Comparison of ENCODE assay signal across 20 cellular contexts in genomic region chr2:189153608-189154007, GRCh38. TPM values are rescaled to one million over a fixed set of nuclear protein-coding genes. Genes with fewer than 3 reads are reported as not detected.
DNase-seq lines count a peak whose midpoint lies in the region; ATAC-seq and TF ChIP-seq lines count a peak whose summit lies in the region.
"Had no signal": no experiment of that assay in that cellular context is flagged by ENCODE, and none has a peak within 500 bp of the region (broad histone marks: within the 10 kb centered on the region; RNA-seq: fewer than 3 reads in every experiment).

No MANE protein-coding gene starts in this region.

- H3K79me2 ChIP-seq in H9 (ENCODE audit: insufficient read depth, low read length) = no peaks in the 10 kb centered on the region

- H2BK5ac ChIP-seq in IMR-90 (ENCODE audit: low read depth, low read length, poor library complexity, severe bottlenecking) (peak overlapping the region; percentile 79), H9 (ENCODE audit: insufficient read length, low read length) (no peak overlapping the region)

- H2BK15ac ChIP-seq in IMR-90 (ENCODE audit: low read depth, low read length) = no peak overlapping the region
- no peak overlapping the region for H2BK15ac ChIP-seq in H9 (ENCODE audit: low read depth, low read length)

- H3K27me3 ChIP-seq in AG04450 (ENCODE audit: control insufficient read depth, insufficient read depth, low read length) (no peaks in the 10 kb centered on the region), IMR-90 (ENCODE audit: control insufficient read depth, insufficient read depth, low read length) (no peaks in the 10 kb centered on the region), H9 (ENCODE audit: insufficient read depth, low read length) (no peaks in the 10 kb centered on the region)
- H3K27me3 ChIP-seq: cardiac muscle cell, esophagus squamous epithelium, upper lobe of right lung had no signal

- intact Hi-C loops in IMR-90 (cut with micrococcal nuclease) = no loop called here

- H3K4ac ChIP-seq in IMR-90 (ENCODE audit: low read depth, low read length) (no peak overlapping the region), H9 (ENCODE audit: low read depth, low read length) (no peak overlapping the region)

- H3K18ac ChIP-seq in IMR-90 (ENCODE audit: low read depth, low read length) (peak overlapping the region; percentile 57; the same call in 1 of the 2 replicates), H9 (ENCODE audit: insufficient read length, low read depth, low read length) (no peak overlapping the region)

- H3K9me1 ChIP-seq in IMR-90 (ENCODE audit: insufficient read depth, low read length) = peaks cover 15% of the 10 kb centered on the region

- H3K27ac Mint-ChIP-seq in mesothelial cell of epicardium = peak overlapping the region; percentile 50
- H3K27ac Mint-ChIP-seq in H9 = no peak overlapping the region
- H3K27ac Mint-ChIP-seq in activated CD4-positive, alpha-beta T cell treated with anti-CD3 and anti-CD28 coated beads, Interleukin-2, amount 10 ng/mL, durations not matched to agents 7 days and 5 days = no peak overlapping the region
- H3K27ac Mint-ChIP-seq: activated CD8-positive, alpha-beta T cell treated with anti-CD3 and anti-CD28 coated beads, Interleukin-2, amount 10 ng/mL, durations not matched to agents 7 days and 5 days; activated naive CD8-positive, alpha-beta T cell; T-helper 1 cell treated with Interleukin-12 subunit alpha and Interleukin-12 subunit beta and Interleukin-4 antibody, amounts not matched to agents 30 μg/mL and 1 μg/mL, for 36 hours had no signal

- H2AFZ ChIP-seq in IMR-90 (replicated peaks; ENCODE audit: low read length, poor library complexity) = no peak overlapping the region
- H2AFZ ChIP-seq in H9 (ENCODE audit: low read length) = no peak overlapping the region

- H2BK12ac ChIP-seq in H9 (ENCODE audit: insufficient read length, low read depth, low read length) = no peak overlapping the region

- H3T11ph ChIP-seq in H9 (ENCODE audit: low read length) = no peak overlapping the region

- BruUV-seq in IMR-90 (replicated peaks; lab: Mats Ljungman, UMichigan) = no TSS peak

- no peak for TF ChIP-seq RAD21 in IMR-90 (IDR thresholded peaks at IDR 0.05; ENCODE audit: low read length)

- H3K27me3 Mint-ChIP-seq in mesothelial cell of epicardium (ENCODE audit: low read depth) = no peaks in the 10 kb centered on the region
- H3K27me3 Mint-ChIP-seq in H9 (ENCODE audit: low read depth) = no peaks in the 10 kb centered on the region
- H3K27me3 Mint-ChIP-seq in activated CD4-positive, alpha-beta T cell treated with anti-CD3 and anti-CD28 coated beads, Interleukin-2, amount 10 ng/mL, durations not matched to agents 7 days and 5 days = no peaks in the 10 kb centered on the region
- H3K27me3 Mint-ChIP-seq: activated naive CD8-positive, alpha-beta T cell; naive thymus-derived CD8-positive, alpha-beta T cell had no signal

- H4K8ac ChIP-seq in IMR-90 (ENCODE audit: low read depth in 2 of 2, low read length in 2 of 2) = peak overlapping the region in 1 of 2 experiments; percentile 26; a peak in 1 of 4 replicates
- H4K8ac ChIP-seq in H9 (replicated peaks; ENCODE audit: insufficient read length, low read depth, low read length) = no peak overlapping the region

- H3K4me1 Mint-ChIP-seq in mesothelial cell of epicardium (peaks cover 60% of the 10 kb centered on the region), H9 (no peaks in the 10 kb centered on the region)
- no peaks in the 10 kb centered on the region for H3K4me1 Mint-ChIP-seq in activated CD4-positive, alpha-beta T cell treated with anti-CD3 and anti-CD28 coated beads, Interleukin-2, amount 10 ng/mL, durations not matched to agents 7 days and 5 days
- H3K4me1 Mint-ChIP-seq: naive thymus-derived CD8-positive, alpha-beta T cell had no signal

- dilution Hi-C loops in IMR-90 (cut with HindIII; ENCODE audit: low sequenced_read_pairs, unreplicated experiment) = no loop called here

- no peak overlapping the region for H2AK5ac ChIP-seq in IMR-90 (ENCODE audit: low read depth, low read length)
- H2AK5ac ChIP-seq in H9 (ENCODE audit: insufficient read length, low read length) = no peak overlapping the region

- DNase-seq in AG04450 (ENCODE audit: low read depth, low spot score) (peak; percentile 75), IMR-90 (peak; percentile 89), fibroblast of mammary gland (ENCODE audit: low read depth) (peak; percentile 95), mesothelial cell of epicardium (ENCODE audit: low spot score in 2 of 2, unreplicated experiment in 2 of 2) (no peak), hippocampal formation (lab: John Stamatoyannopoulos, UW) (no peak), NCI-H128 (lab: John Stamatoyannopoulos, UW; ENCODE audit: unreplicated experiment) (no peak), H9 (no peak)
- no peak for DNase-seq in activated CD4-positive, alpha-beta T cell treated with anti-CD3 and anti-CD28 coated beads, Interleukin-2, amount 10 ng/mL, durations not matched to agents 7 days and 5 days
- DNase-seq: activated CD8-positive, alpha-beta T cell treated with anti-CD3 and anti-CD28 coated beads, Interleukin-2, amount 10 ng/mL, durations not matched to agents 7 days and 5 days; esophagus squamous epithelium; naive thymus-derived CD8-positive, alpha-beta T cell; NCI-H1694 treated with DMSO at 0.1 percent for 48 hours; NCI-H345; stimulated activated naive CD4-positive, alpha-beta T cell treated with Interleukin-2 at 50 U/mL for 16 hours; upper lobe of right lung had no signal

- H3K14ac ChIP-seq in IMR-90 (replicated peaks; ENCODE audit: low read depth, low read length) (peak overlapping the region; percentile 44; the same call in 1 of the 2 replicates), H9 (ENCODE audit: insufficient read depth, low read length) (no peak overlapping the region)

- H3K4me1 ChIP-seq in IMR-90 (ENCODE audit: control insufficient read depth, insufficient read depth, low read length) (peaks cover 16% of the 10 kb centered on the region), H9 (ENCODE audit: insufficient read depth, low read length) (peaks cover 3% of the 10 kb centered on the region; the same call in 1 of the 2 replicates)
- H3K4me1 ChIP-seq: prostate gland, upper lobe of right lung had no signal

- H3K36me3 ChIP-seq in IMR-90 (ENCODE audit: control insufficient read depth, insufficient read depth, low read length) = peaks cover 4% of the 10 kb centered on the region; the same call in 1 of the 2 replicates
- H3K36me3 ChIP-seq: cardiac muscle cell, esophagus squamous epithelium, prostate gland, upper lobe of right lung had no signal

- peak overlapping the region; percentile 53 for H3K4me2 ChIP-seq in IMR-90 (ENCODE audit: low read depth, low read length)
- no peak overlapping the region for H3K4me2 ChIP-seq in H9 (ENCODE audit: insufficient read depth, insufficient read length, low read length)

- H3K4me3 ChIP-seq in AG04450 (ENCODE audit: low read depth, low read length) (no peak overlapping the region; the same call in 1 of the 2 replicates), IMR-90 (ENCODE audit: insufficient read depth, low read depth, low read length) (no peak overlapping the region), fibroblast of mammary gland (ENCODE audit: control insufficient read depth, low read depth, low read length) (no peak overlapping the region)
- H3K4me3 ChIP-seq: cardiac muscle cell, esophagus squamous epithelium, prostate gland, upper lobe of right lung had no signal

- H3K9me3 Mint-ChIP-seq in mesothelial cell of epicardium (no peaks in the 10 kb centered on the region), H9 (no peaks in the 10 kb centered on the region)
- no peaks in the 10 kb centered on the region for H3K9me3 Mint-ChIP-seq in activated CD4-positive, alpha-beta T cell treated with anti-CD3 and anti-CD28 coated beads, Interleukin-2, amount 10 ng/mL, durations not matched to agents 7 days and 5 days
- H3K9me3 Mint-ChIP-seq: naive thymus-derived CD8-positive, alpha-beta T cell; T-helper 1 cell treated with Interleukin-12 subunit alpha and Interleukin-12 subunit beta and Interleukin-4 antibody, amounts not matched to agents 30 μg/mL and 1 μg/mL, for 36 hours; WTC11 had no signal

- WGBS in IMR-90 (ENCODE audit: extremely low coverage in 2 of 2, insufficient read length in 1 of 2), 2 experiments = 20% methylated on average over 1 of the region's 2 CpGs; no CpG with 5 or more reads in 1 of the 2 experiments
- WGBS in H9 (ENCODE audit: extremely low coverage, insufficient read length, low lambda C conversion rate) = no CpG with 5 or more reads among the region's 2 CpGs

- H3K27ac ChIP-seq in AG04450 (ENCODE audit: low read depth, low read length) (no peak overlapping the region), IMR-90 (ENCODE audit: insufficient read depth, low read length) (peak overlapping the region; percentile 45; the same call in 1 of the 2 replicates), H9 (ENCODE audit: insufficient read length, low read depth, low read length) (no peak overlapping the region)
- H3K27ac ChIP-seq: cardiac muscle cell, esophagus squamous epithelium, prostate gland, upper lobe of right lung had no signal

- H3K79me1 ChIP-seq in IMR-90 (ENCODE audit: low read depth in 1 of 2, low read length in 2 of 2) (peaks cover 3 to 36% of the 10 kb centered on the region in 2 experiments; a peak in 2 of 4 replicates), H9 (ENCODE audit: insufficient read depth, low read depth, low read length, poor library complexity, severe bottlenecking) (no peaks in the 10 kb centered on the region)

- POLR2A ChIA-PET in AG04450 (lab: Yijun Ruan, JAX) = interaction anchor here (1.4 kb wide), 1 partner anchor 10 kb away, joined by 4 read pairs; no protein-coding TSS in a partner anchor
- POLR2A ChIA-PET in IMR-90 (lab: Charles Lee; ENCODE audit: unreplicated experiment) = no interaction called here
- POLR2A ChIA-PET in activated CD4-positive, alpha-beta T cell treated with anti-CD3 and anti-CD28 coated beads, Interleukin-2, amount 10 ng/mL, durations not matched to agents 7 days and 5 days (lab: Charles Lee) = no interaction called here

- TF ChIP-seq CTCF in AG04450 (IDR thresholded peaks at IDR 0.05; ENCODE audit: low read depth, low read length) (no peak), IMR-90 (conservative IDR thresholded peaks at IDR 0.05; ENCODE audit: low read depth, low read length) (no peak), fibroblast of mammary gland (conservative IDR thresholded peaks at IDR 0.05; ENCODE audit: control insufficient read depth, insufficient read depth, low read depth, low read length) (no peak), mesothelial cell of epicardium (IDR thresholded peaks at IDR 0.05; ENCODE audit: unreplicated experiment) (no peak), H9 (conservative IDR thresholded peaks at IDR 0.05) (no peak)

- H3K9ac ChIP-seq in IMR-90 (ENCODE audit: low read depth, low read length) (no peak overlapping the region), H9 (ENCODE audit: extremely low read depth, insufficient read length, low read length) (no peak overlapping the region)

- H3K4me3 Mint-ChIP-seq in mesothelial cell of epicardium (no peak overlapping the region), H9 (no peak overlapping the region)
- no peak overlapping the region for H3K4me3 Mint-ChIP-seq in activated CD4-positive, alpha-beta T cell treated with anti-CD3 and anti-CD28 coated beads, Interleukin-2, amount 10 ng/mL, durations not matched to agents 7 days and 5 days
- H3K4me3 Mint-ChIP-seq: activated CD8-positive, alpha-beta T cell treated with anti-CD3 and anti-CD28 coated beads, Interleukin-2, amount 10 ng/mL, durations not matched to agents 7 days and 5 days; activated naive CD8-positive, alpha-beta T cell; naive thymus-derived CD8-positive, alpha-beta T cell; T-helper 1 cell treated with Interleukin-12 subunit alpha and Interleukin-12 subunit beta and Interleukin-4 antibody, amounts not matched to agents 30 μg/mL and 1 μg/mL, for 36 hours; WTC11 had no signal

- CTCF ChIA-PET in AG04450 (lab: Charles Lee) = interaction anchor here (1.3 kb wide), 1 partner anchor 11 kb away, joined by 4 read pairs; no protein-coding TSS in a partner anchor
- CTCF ChIA-PET in IMR-90 (lab: Yijun Ruan, JAX) = no interaction called here
- CTCF ChIA-PET in activated CD4-positive, alpha-beta T cell treated with anti-CD3 and anti-CD28 coated beads, Interleukin-2, amount 10 ng/mL, durations not matched to agents 7 days and 5 days (lab: Charles Lee) = no interaction called here

- H4K5ac ChIP-seq in IMR-90 (ENCODE audit: low read depth, low read length) = no peak overlapping the region
- no peak overlapping the region for H4K5ac ChIP-seq in H9 (ENCODE audit: insufficient read length, low read depth, low read length)

- H4K20me1 ChIP-seq in IMR-90 (ENCODE audit: insufficient read depth, low read length) (peaks cover 55% of the 10 kb centered on the region; the same call in 1 of the 2 replicates), H9 (ENCODE audit: control insufficient read depth, insufficient read depth, insufficient read length) (no peaks in the 10 kb centered on the region)

- H2BK120ac ChIP-seq in IMR-90 (ENCODE audit: low read depth, low read length) = no peak overlapping the region
- H2BK120ac ChIP-seq in H9 (ENCODE audit: low read depth, low read length, poor library complexity, severe bottlenecking) = no peak overlapping the region

- H3K9me3 ChIP-seq in AG04450 (ENCODE audit: control insufficient read depth, insufficient read depth, low read length) (no peaks in the 10 kb centered on the region), IMR-90 (ENCODE audit: control insufficient read depth, insufficient read depth, low read length) (no peaks in the 10 kb centered on the region), H9 (ENCODE audit: control insufficient read depth, low read depth, low read length) (no peaks in the 10 kb centered on the region)
- H3K9me3 ChIP-seq: esophagus squamous epithelium, prostate gland, upper lobe of right lung had no signal

- H2AK9ac ChIP-seq in IMR-90 (replicated peaks; ENCODE audit: low read depth, low read length, poor library complexity) = no peak overlapping the region

- in situ Hi-C loops in IMR-90 (cut with MboI; ENCODE audit: low sequenced_read_pairs) = no loop called here

- H3K23ac ChIP-seq in IMR-90 (ENCODE audit: low read depth, low read length) = no peak overlapping the region; the same call in 1 of the 2 replicates
- no peak overlapping the region for H3K23ac ChIP-seq in H9 (ENCODE audit: insufficient read length, low read depth, low read length)

- no peak for TF ChIP-seq POLR2A in IMR-90 (IDR thresholded peaks at IDR 0.05; ENCODE audit: low read depth, low read length)

- H4K91ac ChIP-seq in IMR-90 (ENCODE audit: insufficient read depth, low read depth, low read length) (no peak overlapping the region), H9 (ENCODE audit: insufficient read length, low read depth, low read length) (no peak overlapping the region)

- H3K23me2 ChIP-seq in H9 (ENCODE audit: insufficient read length, low read depth, low read length, poor library complexity, severe bottlenecking) = no peaks in the 10 kb centered on the region

- H3K56ac ChIP-seq in IMR-90 (ENCODE audit: extremely low read depth, insufficient read depth, low read length) = no peak overlapping the region
- no peak overlapping the region for H3K56ac ChIP-seq in H9 (ENCODE audit: insufficient read length, low read depth, low read length)

- H3K36me3 Mint-ChIP-seq in mesothelial cell of epicardium = peaks cover 5% of the 10 kb centered on the region
- no peaks in the 10 kb centered on the region for H3K36me3 Mint-ChIP-seq in H9 (ENCODE audit: insufficient read depth in 1 of 3, low read depth in 3 of 3)
- H3K36me3 Mint-ChIP-seq in activated CD4-positive, alpha-beta T cell treated with anti-CD3 and anti-CD28 coated beads, Interleukin-2, amount 10 ng/mL, durations not matched to agents 7 days and 5 days (ENCODE audit: low read depth) = no peaks in the 10 kb centered on the region
- H3K36me3 Mint-ChIP-seq: activated naive CD8-positive, alpha-beta T cell; naive thymus-derived CD8-positive, alpha-beta T cell; WTC11 had no signal

- H2BK20ac ChIP-seq in IMR-90 (ENCODE audit: low read depth, low read length) (no peak overlapping the region), H9 (ENCODE audit: low read depth, low read length, poor library complexity, severe bottlenecking) (no peak overlapping the region)

- ATAC-seq in IMR-90 (ENCODE audit: low read depth) = peak; percentile 16
- ATAC-seq: activated CD8-positive, alpha-beta T cell treated with anti-CD3 and anti-CD28 coated beads, Interleukin-2, amount 10 ng/mL, durations not matched to agents 7 days and 5 days; naive thymus-derived CD8-positive, alpha-beta T cell; upper lobe of right lung; WTC11 had no signal

RNA-seq across cellular contexts. Expression of gene COL5A2, which starts 26.0 kb away (rescaled TPM):
- polyA plus RNA-seq in AG04450 (2011; rRNA removed) (269 and 305 TPM in 2 replicates), IMR-90 (2012; rRNA removed) (155 and 181 TPM in 2 replicates)
- polyA minus RNA-seq in AG04450 (2011; rRNA and poly(A)+ RNA removed) = 292 and 320 TPM in 2 replicates
- total RNA-seq in IMR-90 (2012; rRNA removed) (235 and 257 TPM in 2 replicates), mesothelial cell of epicardium (438 to 472 TPM (median 459 TPM) in 3 replicates), H9 (2021) (10.5 and 13.6 TPM in 2 replicates)
- polyA plus RNA-seq in IMR-90 (2012; cell fraction: cytosol; rRNA removed) = 85.6 and 111 TPM in 2 replicates
- polyA plus RNA-seq in IMR-90 (2012; cell fraction: nucleus; rRNA removed; ENCODE audit: low replicate concordance) = 121 and 233 TPM in 2 replicates
- total RNA-seq in activated CD4-positive, alpha-beta T cell treated with anti-CD3 and anti-CD28 coated beads, Interleukin-2, amount 10 ng/mL, durations not matched to agents 7 days and 5 days = under 1 TPM; 0.37 to 0.72 TPM

Comparison
In these comparisons a context has a peak if more than half of its experiments do, and no peak if none do; other contexts are left out.
1. DNase-seq: peak in AG04450 (single experiment), IMR-90 (single experiment) and fibroblast of mammary gland (single experiment); none in mesothelial cell of epicardium (0 of 2), hippocampal formation (0 of 2), NCI-H128 (single experiment), H9 (single experiment) and activated CD4-positive, alpha-beta T cell treated with anti-CD3 and anti-CD28 coated beads, Interleukin-2, amount 10 ng/mL, durations not matched to agents 7 days and 5 days (single experiment).
2. RNA of gene COL5A2, which starts 26.0 kb away (total RNA-seq): 438 to 472 TPM in mesothelial cell of epicardium and 235 to 257 TPM in IMR-90; 10.5 to 13.6 TPM in H9 and 0.37 to 0.72 TPM in activated CD4-positive, alpha-beta T cell treated with anti-CD3 and anti-CD28 coated beads, Interleukin-2, amount 10 ng/mL, durations not matched to agents 7 days and 5 days; every median in the first group is over 10 times any median in the second.